In the genomic region with DNA sequence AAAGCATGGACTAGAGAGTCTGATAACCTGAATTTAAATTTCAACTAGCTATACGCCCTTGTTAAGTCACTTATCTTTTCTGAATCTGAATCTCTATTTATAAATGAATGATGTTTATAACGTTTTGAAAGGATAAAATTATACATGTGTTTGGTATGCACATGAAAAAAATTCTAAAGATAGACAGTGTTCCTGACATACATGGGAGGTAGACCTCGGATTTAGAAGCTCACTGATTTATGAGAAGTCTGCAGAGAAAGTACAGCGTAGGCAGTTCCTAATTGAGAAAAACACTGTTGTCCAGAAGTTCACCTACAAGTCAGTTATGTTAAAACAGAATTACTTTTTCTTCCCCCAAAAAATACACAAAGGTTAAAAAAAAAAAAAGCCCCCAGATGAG, we compare ENCODE assay signal across 22 cellular contexts.
"Had no signal": no experiment of that assay in that cellular context is flagged by ENCODE, and none has a peak within 500 bp of the region (broad histone marks: within the 10 kb centered on the region; RNA-seq: fewer than 3 reads in every experiment).

No MANE protein-coding gene starts in this region.

- DNase-seq: IMR-90, Karpas-422, KG1, MG63, NCI-H1092, NCI-H1105 treated with DMSO at 0.1 percent for 48 hours, NCI-H1417 treated with DMSO at 0.1 percent for 48 hours, NCI-H146, NCI-H1694 treated with DMSO at 0.1 percent for 48 hours, NCI-H1930, NCI-H2081, NCI-H2107, NCI-H2227 treated with DMSO at 0.1 percent for 48 hours, NCI-H524, NCI-H69, NCI-H774, PC-3, SHP77, SK-N-SH had no signal

- ATAC-seq: HepG2, Panc1, PC-3 had no signal

- H3K4me2 ChIP-seq: SK-N-SH had no signal

- H3K27me3 ChIP-seq: MG63 had no signal

- H3K27ac ChIP-seq: RWPE1 had no signal

- H3K36me3 ChIP-seq: MG63 had no signal

- H3K4me3 ChIP-seq: MG63 had no signal
